Comparison of ENCODE assay signal across 22 cellular contexts in the genomic region with DNA sequence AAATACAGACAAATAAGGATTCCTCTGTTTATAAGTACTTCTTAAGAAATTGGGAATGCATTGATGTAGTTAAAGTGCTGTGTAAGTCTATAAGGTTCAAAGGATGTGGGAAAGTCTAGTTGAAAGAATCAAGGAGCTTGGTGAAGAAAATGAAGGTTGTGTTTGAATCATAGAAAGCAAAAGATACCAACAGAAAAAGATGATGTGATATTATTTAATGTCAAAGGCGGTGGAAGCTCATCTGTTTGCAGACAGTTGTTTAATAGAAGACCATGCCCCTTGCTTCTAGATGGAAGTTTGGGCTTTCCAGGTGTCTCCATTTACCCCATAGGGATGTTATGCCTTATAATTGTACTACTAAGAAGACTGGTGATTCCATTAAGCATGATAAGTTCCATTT.
"Had no signal": no experiment of that assay in that cellular context is flagged by ENCODE, and none has a peak within 500 bp of the region (broad histone marks: within the 10 kb centered on the region; RNA-seq: fewer than 3 reads in every experiment).

No MANE protein-coding gene starts in this region.

- DNase-seq: cortex of kidney; dorsolateral prefrontal cortex; effector CD8-positive, alpha-beta T cell; gastrocnemius medialis; heart right ventricle; hypothalamus; kidney glomerular epithelial cell; mucosa of descending colon; naive thymus-derived CD8-positive, alpha-beta T cell; posterior cingulate gyrus; right cardiac atrium; stimulated activated CD4-positive, alpha-beta T cell treated with anti-CD3 and anti-CD28 coated beads, Interleukin-4, amount 100 ng/mL, for 1 hour; stimulated activated CD8-positive, alpha-beta memory T cell treated with anti-CD3 and anti-CD28 coated beads, Interleukin-4, amount 100 ng/mL, for 48 hours; tibial artery; upper lobe of left lung; uterus had no signal

- FAIRE-seq: endometrium had no signal

- H3K27ac Mint-ChIP-seq: stimulated activated memory B cell treated with anti-CD40 and anti-IgM and Interleukin-4, amounts not matched to agents 10 μg/mL and 1 μg/mL and 100 μg/mL, for 72 hours; stimulated activated naive CD8-positive, alpha-beta T cell treated with anti-CD3 and anti-CD28 coated beads, Interleukin-15, Interleukin-2, amounts not matched to agents 100 ng/mL and 50 ng/mL, for 24 hours had no signal

- H3K4me3 Mint-ChIP-seq: naive thymus-derived CD8-positive, alpha-beta T cell; stimulated activated memory B cell treated with anti-CD40 and anti-IgM and Interleukin-4, amounts not matched to agents 10 μg/mL and 1 μg/mL and 100 μg/mL, for 72 hours; stimulated activated naive CD8-positive, alpha-beta T cell treated with anti-CD3 and anti-CD28 coated beads, Interleukin-15, Interleukin-2, amounts not matched to agents 100 ng/mL and 50 ng/mL, for 24 hours had no signal

- ATAC-seq: gastrocnemius medialis; heart right ventricle; left lobe of liver; mucosa of descending colon; naive thymus-derived CD8-positive, alpha-beta T cell; right cardiac atrium; stimulated activated memory B cell treated with anti-CD40 and anti-IgM and Interleukin-4, amounts not matched to agents 10 μg/mL and 1 μg/mL and 100 μg/mL, for 72 hours had no signal

- H3K36me3 ChIP-seq: neutrophil, uterus had no signal

- H3K9me3 ChIP-seq: esophagus muscularis mucosa, gastrocnemius medialis, heart right ventricle, mucosa of descending colon, neutrophil, tibial artery, upper lobe of left lung, uterus had no signal

- H3K27ac ChIP-seq: dorsolateral prefrontal cortex, esophagus muscularis mucosa, gastrocnemius medialis, heart right ventricle, neutrophil, tibial artery, upper lobe of left lung, uterus had no signal

- H3K4me3 ChIP-seq: dorsolateral prefrontal cortex, esophagus muscularis mucosa, gastrocnemius medialis, heart right ventricle, mucosa of descending colon, tibial artery, upper lobe of left lung, uterus had no signal

- H3K27me3 ChIP-seq: dorsolateral prefrontal cortex, esophagus muscularis mucosa, gastrocnemius medialis, heart right ventricle, neutrophil, tibial artery, upper lobe of left lung, uterus had no signal

- H3K27me3 Mint-ChIP-seq: naive thymus-derived CD8-positive, alpha-beta T cell; stimulated activated memory B cell treated with anti-CD40 and anti-IgM and Interleukin-4, amounts not matched to agents 10 μg/mL and 1 μg/mL and 100 μg/mL, for 72 hours; stimulated activated naive CD8-positive, alpha-beta T cell treated with anti-CD3 and anti-CD28 coated beads, Interleukin-15, Interleukin-2, amounts not matched to agents 100 ng/mL and 50 ng/mL, for 24 hours had no signal

- H3K4me1 ChIP-seq: gastrocnemius medialis, tibial artery, uterus had no signal

- H3K4me1 Mint-ChIP-seq: stimulated activated memory B cell treated with anti-CD40 and anti-IgM and Interleukin-4, amounts not matched to agents 10 μg/mL and 1 μg/mL and 100 μg/mL, for 72 hours had no signal
